8 cellular contexts compared by ENCODE assay signal in genomic region chr20:47150403-47151152, GRCh38.
A peak's percentile ranks its signal among the peaks of the same experiment; 100 is the strongest.
DNase-seq lines count a peak whose midpoint lies in the region; ATAC-seq and TF ChIP-seq lines count a peak whose summit lies in the region.

No MANE protein-coding gene starts in this region.

- no peaks in the 10 kb centered on the region for H3K79me2 ChIP-seq in hepatocyte

- DNase-seq in COR-L47 (lab: John Stamatoyannopoulos, UW) (peak; percentile 71), NCI-H774 (lab: John Stamatoyannopoulos, UW) (peak; percentile 3), ascending aorta (ENCODE audit: low spot score in 2 of 2) (peak; percentile 33 to 79), hepatocyte (ENCODE audit: low spot score) (peak; percentile 79), smooth muscle cell of the brain vasculature (ENCODE audit: low read depth, low spot score) (peak; percentile 44)

- CTCF ChIA-PET in HEK293 (lab: Yijun Ruan, JAX): interaction anchor here (0.6 to 1.1 kb wide), 17 partner anchors 9 to 1227 kb away, joined by 3 to 8 read pairs (median 4); no protein-coding TSS in a partner anchor

- H3K27me3 ChIP-seq in ascending aorta: no peaks in the 10 kb centered on the region
- no peaks in the 10 kb centered on the region for H3K27me3 ChIP-seq in hepatocyte

- H3K9me2 ChIP-seq in hepatocyte (replicated peaks; ENCODE audit: insufficient read depth): no peaks in the 10 kb centered on the region

- H3K4me3 ChIP-seq in HEK293 (ENCODE audit: low read depth, low read length) (no peak overlapping the region), ascending aorta (no peak overlapping the region), hepatocyte (no peak overlapping the region)

- no peak overlapping the region for H3K4me2 ChIP-seq in hepatocyte

- peak; percentile 33; the same call in 1 of the 2 replicates for TF ChIP-seq CTCF in HEK293 (tag by site-specific recombination; IDR thresholded peaks at IDR 0.05)
- TF ChIP-seq CTCF in ascending aorta (IDR thresholded peaks at IDR 0.05): peak; percentile 42 to 62 (median 60)
- TF ChIP-seq CTCF in hepatocyte (IDR thresholded peaks at IDR 0.05; ENCODE audit: poor library complexity): peak; percentile 64

- H3K36me3 ChIP-seq in HEK293 (ENCODE audit: control insufficient read depth in 2 of 2, insufficient read depth in 1 of 2, low read length in 2 of 2): no peaks in the 10 kb centered on the region
- H3K36me3 ChIP-seq in ascending aorta: no peaks in the 10 kb centered on the region
- no peaks in the 10 kb centered on the region for H3K36me3 ChIP-seq in hepatocyte (replicated peaks; ENCODE audit: insufficient read depth, low read depth)

- H3K27ac ChIP-seq in HEK293 (ENCODE audit: extremely low read depth, low read depth, low read length) (no peak overlapping the region), ascending aorta (no peak overlapping the region), hepatocyte (no peak overlapping the region)

- ATAC-seq in GM21619 (IDR thresholded peaks at IDR 0.05; ENCODE audit: unreplicated experiment) (no peak), GM18861 (IDR thresholded peaks at IDR 0.05; ENCODE audit: unreplicated experiment) (no peak)

- no peaks in the 10 kb centered on the region for H4K20me1 ChIP-seq in hepatocyte (ENCODE audit: insufficient read depth, poor library complexity, severe bottlenecking)

- no peak overlapping the region for H2AFZ ChIP-seq in hepatocyte

- intact Hi-C loops in ascending aorta (cut with DNase I): loop anchor here (2.0 kb wide), 1 partner anchor 392 kb away; no protein-coding TSS in a partner anchor

- 63% methylated on average over 11 of the region's 11 CpGs for WGBS in hepatocyte (ENCODE audit: low lambda C conversion rate, missing lambda C conversion rate)

- H3K4me1 ChIP-seq in HEK293 (ENCODE audit: control insufficient read depth, insufficient read depth, low read length): no peaks in the 10 kb centered on the region
- no peaks in the 10 kb centered on the region for H3K4me1 ChIP-seq in ascending aorta
- peaks cover 4% of the 10 kb centered on the region for H3K4me1 ChIP-seq in hepatocyte (ENCODE audit: insufficient read depth)

- H3K9me3 ChIP-seq in HEK293 (ENCODE audit: control insufficient read depth, insufficient read depth, low read depth, low read length): no peaks in the 10 kb centered on the region
- no peaks in the 10 kb centered on the region for H3K9me3 ChIP-seq in ascending aorta
- H3K9me3 ChIP-seq in hepatocyte (ENCODE audit: low read depth): no peaks in the 10 kb centered on the region

- POLR2A ChIA-PET in HEK293 (lab: Yijun Ruan, JAX): no interaction called here

TF ChIP-seq in HEK293, 187 proteins besides CTCF, POLR2A, EP300 and RAD21 (continues in another document):
- TF ChIP-seq ZNF777 (tag by site-specific recombination; IDR thresholded peaks at IDR 0.05; ENCODE audit: borderline replicate concordance) (no peak), ZFP3 (tag by site-specific recombination; IDR thresholded peaks at IDR 0.05; ENCODE audit: low read depth) (no peak), SP3 (tag by site-specific recombination; IDR thresholded peaks at IDR 0.05) (peak; percentile 62), FEZF1 (tag by site-specific recombination; IDR thresholded peaks at IDR 0.05) (no peak), KLF9 (tag by site-specific recombination; IDR thresholded peaks at IDR 0.05; ENCODE audit: low read depth) (no peak), ZNF292 (tag by site-specific recombination; IDR thresholded peaks at IDR 0.05; ENCODE audit: borderline replicate concordance, low read depth) (no peak), GLI4 (tag by site-specific recombination; IDR thresholded peaks at IDR 0.05) (no peak), ZNF654 (tag by site-specific recombination; IDR thresholded peaks at IDR 0.05; ENCODE audit: low read depth) (peak; percentile 66), ZBTB6 (tag by site-specific recombination; IDR thresholded peaks at IDR 0.05) (no peak), ZNF121 (tag by site-specific recombination; IDR thresholded peaks at IDR 0.05) (no peak), RBAK (tag by site-specific recombination; IDR thresholded peaks at IDR 0.05) (no peak), ZBTB17 (tag by site-specific recombination; IDR thresholded peaks at IDR 0.05) (peak; percentile 54; the same call in 1 of the 2 replicates), ZNF274 (IDR thresholded peaks at IDR 0.05; ENCODE audit: low read length) (no peak), ZNF274 (tag by site-specific recombination; IDR thresholded peaks at IDR 0.05; ENCODE audit: borderline replicate concordance) (no peak)
- TF ChIP-seq, protein P1, sequence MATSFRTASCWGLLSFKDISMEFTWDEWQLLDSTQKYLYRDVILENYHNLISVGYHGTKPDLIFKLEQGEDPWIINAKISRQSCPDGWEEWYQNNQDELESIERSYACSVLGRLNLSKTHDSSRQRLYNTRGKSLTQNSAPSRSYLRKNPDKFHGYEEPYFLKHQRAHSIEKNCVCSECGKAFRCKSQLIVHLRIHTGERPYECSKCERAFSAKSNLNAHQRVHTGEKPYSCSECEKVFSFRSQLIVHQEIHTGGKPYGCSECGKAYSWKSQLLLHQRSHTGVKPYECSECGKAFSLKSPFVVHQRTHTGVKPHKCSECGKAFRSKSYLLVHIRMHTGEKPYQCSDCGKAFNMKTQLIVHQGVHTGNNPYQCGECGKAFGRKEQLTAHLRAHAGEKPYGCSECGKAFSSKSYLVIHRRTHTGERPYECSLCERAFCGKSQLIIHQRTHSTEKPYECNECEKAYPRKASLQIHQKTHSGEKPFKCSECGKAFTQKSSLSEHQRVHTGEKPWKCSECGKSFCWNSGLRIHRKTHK (tag by site-specific recombination; IDR thresholded peaks at IDR 0.05): no peak
- TF ChIP-seq, protein P2, sequence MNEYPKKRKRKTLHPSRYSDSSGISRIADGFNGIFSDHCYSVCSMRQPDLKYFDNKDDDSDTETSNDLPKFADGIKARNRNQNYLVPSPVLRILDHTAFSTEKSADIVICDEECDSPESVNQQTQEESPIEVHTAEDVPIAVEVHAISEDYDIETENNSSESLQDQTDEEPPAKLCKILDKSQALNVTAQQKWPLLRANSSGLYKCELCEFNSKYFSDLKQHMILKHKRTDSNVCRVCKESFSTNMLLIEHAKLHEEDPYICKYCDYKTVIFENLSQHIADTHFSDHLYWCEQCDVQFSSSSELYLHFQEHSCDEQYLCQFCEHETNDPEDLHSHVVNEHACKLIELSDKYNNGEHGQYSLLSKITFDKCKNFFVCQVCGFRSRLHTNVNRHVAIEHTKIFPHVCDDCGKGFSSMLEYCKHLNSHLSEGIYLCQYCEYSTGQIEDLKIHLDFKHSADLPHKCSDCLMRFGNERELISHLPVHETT (tag by site-specific recombination; IDR thresholded peaks at IDR 0.05): no peak
- TF ChIP-seq, protein P3, sequence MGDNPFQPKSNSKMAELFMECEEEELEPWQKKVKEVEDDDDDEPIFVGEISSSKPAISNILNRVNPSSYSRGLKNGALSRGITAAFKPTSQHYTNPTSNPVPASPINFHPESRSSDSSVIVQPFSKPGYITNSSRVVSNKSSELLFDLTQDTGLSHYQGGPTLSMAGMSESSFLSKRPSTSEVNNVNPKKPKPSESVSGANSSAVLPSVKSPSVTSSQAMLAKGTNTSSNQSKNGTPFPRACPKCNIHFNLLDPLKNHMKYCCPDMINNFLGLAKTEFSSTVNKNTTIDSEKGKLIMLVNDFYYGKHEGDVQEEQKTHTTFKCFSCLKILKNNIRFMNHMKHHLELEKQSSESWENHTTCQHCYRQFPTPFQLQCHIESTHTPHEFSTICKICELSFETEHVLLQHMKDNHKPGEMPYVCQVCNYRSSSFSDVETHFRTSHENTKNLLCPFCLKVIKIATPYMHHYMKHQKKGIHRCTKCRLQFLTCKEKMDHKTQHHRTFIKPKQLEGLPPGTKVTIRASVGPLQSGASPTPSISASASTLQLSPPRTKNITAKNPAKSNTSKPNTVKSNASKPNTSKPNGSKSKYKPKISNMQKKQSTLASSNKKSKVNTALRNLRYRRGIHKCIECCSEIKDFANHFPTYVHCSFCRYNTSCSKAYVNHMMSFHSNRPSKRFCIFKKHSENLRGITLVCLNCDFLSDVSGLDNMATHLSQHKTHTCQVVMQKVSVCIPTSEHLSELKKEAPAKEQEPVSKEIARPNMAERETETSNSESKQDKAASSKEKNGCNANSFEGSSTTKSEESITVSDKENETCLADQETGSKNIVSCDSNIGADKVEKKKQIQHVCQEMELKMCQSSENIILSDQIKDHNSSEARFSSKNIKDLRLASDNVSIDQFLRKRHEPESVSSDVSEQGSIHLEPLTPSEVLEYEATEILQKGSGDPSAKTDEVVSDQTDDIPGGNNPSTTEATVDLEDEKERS (tag by site-specific recombination; IDR thresholded peaks at IDR 0.05): no peak

Comparison
In these comparisons a context has a peak if more than half of its experiments do, and no peak if none do; other contexts are left out.
1. DNase-seq: peak in every context shown above with its lines; median percentile 79 in hepatocyte; 71 in COR-L47; 56 in ascending aorta; 44 in smooth muscle cell of the brain vasculature; 3 in NCI-H774.